Comparison of ENCODE assay signal across 11 cellular contexts in the genomic region with DNA sequence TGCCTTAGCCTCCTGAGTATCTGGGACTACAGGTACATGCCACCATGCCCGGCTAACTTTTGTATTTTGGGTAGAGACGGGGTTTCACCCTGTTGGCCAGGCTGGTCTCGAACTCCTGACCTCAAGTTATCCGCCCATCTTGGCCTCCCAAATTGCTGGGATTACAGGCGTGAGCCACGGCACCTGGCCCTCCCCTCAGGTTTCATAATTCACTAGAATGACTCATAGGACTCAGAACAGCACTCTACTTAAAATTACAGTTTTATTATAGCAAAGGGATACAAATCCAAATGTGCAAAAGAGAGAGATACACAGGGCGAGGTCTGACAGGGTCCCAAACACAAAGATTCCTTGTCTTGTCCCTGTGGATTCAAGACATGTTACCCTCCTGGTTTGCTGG. TPM values are rescaled to one million over a fixed set of nuclear protein-coding genes. Genes with fewer than 3 reads are reported as not detected.
A peak's percentile ranks its signal among the peaks of the same experiment; 100 is the strongest.
DNase-seq lines count a peak whose midpoint lies in the region; ATAC-seq and TF ChIP-seq lines count a peak whose summit lies in the region.
"Had no signal": no experiment of that assay in that cellular context is flagged by ENCODE, and none has a peak within 500 bp of the region (broad histone marks: within the 10 kb centered on the region; RNA-seq: fewer than 3 reads in every experiment).

No MANE protein-coding gene starts in this region.

- intact Hi-C loops in activated CD8-positive, alpha-beta T cell treated with anti-CD3 and anti-CD28 coated beads for 36 hours (cut with micrococcal nuclease) = no loop called here

- H3K9me3 Mint-ChIP-seq in activated CD8-positive, alpha-beta T cell treated with anti-CD3 and anti-CD28 coated beads for 36 hours = no peaks in the 10 kb centered on the region
- no peaks in the 10 kb centered on the region for H3K9me3 Mint-ChIP-seq in activated CD8-positive, alpha-beta T cell treated with anti-CD3 and anti-CD28 coated beads, Interleukin-2, amount 10 ng/mL, durations not matched to agents 7 days and 5 days (ENCODE audit: insufficient read depth)
- H3K9me3 Mint-ChIP-seq in activated naive CD4-positive, alpha-beta T cell treated with anti-CD3 and anti-CD28 coated beads, Interleukin-2, amount 50 U/mL, for 72 hours = no peaks in the 10 kb centered on the region

- ATAC-seq in activated CD8-positive, alpha-beta T cell treated with anti-CD3 and anti-CD28 coated beads for 36 hours = peak; percentile 52
- ATAC-seq in activated CD8-positive, alpha-beta T cell treated with anti-CD3 and anti-CD28 coated beads, Interleukin-2, amount 10 ng/mL, durations not matched to agents 7 days and 5 days = no peak
- peak; percentile 8 for ATAC-seq in HG02759 (IDR thresholded peaks at IDR 0.05; ENCODE audit: unreplicated experiment)
- ATAC-seq in activated naive CD4-positive, alpha-beta T cell treated with anti-CD3 and anti-CD28 coated beads, Interleukin-2, amount 50 U/mL, for 72 hours = peak in 1 of 2 donors; percentile 49
- no peak for ATAC-seq in esophagus mucosa
- ATAC-seq in HG03342 (IDR thresholded peaks at IDR 0.05; ENCODE audit: unreplicated experiment) = no peak
- ATAC-seq: right cardiac atrium had no signal

- peak overlapping the region; percentile 86 for H3K27ac Mint-ChIP-seq in activated CD8-positive, alpha-beta T cell treated with anti-CD3 and anti-CD28 coated beads for 36 hours
- H3K27ac Mint-ChIP-seq in activated CD8-positive, alpha-beta T cell treated with anti-CD3 and anti-CD28 coated beads, Interleukin-2, amount 10 ng/mL, durations not matched to agents 7 days and 5 days = no peak overlapping the region
- H3K27ac Mint-ChIP-seq in activated naive CD4-positive, alpha-beta T cell treated with anti-CD3 and anti-CD28 coated beads, Interleukin-2, amount 50 U/mL, for 72 hours = peak overlapping the region; percentile 85 to 94

- H3K4me1 Mint-ChIP-seq in activated CD8-positive, alpha-beta T cell treated with anti-CD3 and anti-CD28 coated beads for 36 hours (ENCODE audit: low read depth) = peaks cover 63% of the 10 kb centered on the region
- peaks cover 35% of the 10 kb centered on the region for H3K4me1 Mint-ChIP-seq in activated CD8-positive, alpha-beta T cell treated with anti-CD3 and anti-CD28 coated beads, Interleukin-2, amount 10 ng/mL, durations not matched to agents 7 days and 5 days (ENCODE audit: low read depth)

- POLR2A ChIA-PET in activated CD8-positive, alpha-beta T cell treated with anti-CD3 and anti-CD28 coated beads for 36 hours (lab: Charles Lee) = no interaction called here
- POLR2A ChIA-PET in activated CD8-positive, alpha-beta T cell treated with anti-CD3 and anti-CD28 coated beads, Interleukin-2, amount 10 ng/mL, durations not matched to agents 7 days and 5 days (lab: Charles Lee) = no interaction called here

- TF ChIP-seq CTCF in activated CD8-positive, alpha-beta T cell treated with anti-CD3 and anti-CD28 coated beads for 36 hours (IDR thresholded peaks at IDR 0.05) = no peak

- CTCF ChIA-PET in activated CD8-positive, alpha-beta T cell treated with anti-CD3 and anti-CD28 coated beads for 36 hours (lab: Charles Lee) = no interaction called here
- CTCF ChIA-PET in activated CD8-positive, alpha-beta T cell treated with anti-CD3 and anti-CD28 coated beads, Interleukin-2, amount 10 ng/mL, durations not matched to agents 7 days and 5 days (lab: Charles Lee) = no interaction called here

- peaks cover 29% of the 10 kb centered on the region for H3K36me3 Mint-ChIP-seq in activated CD8-positive, alpha-beta T cell treated with anti-CD3 and anti-CD28 coated beads for 36 hours (ENCODE audit: low read depth)
- peaks cover 19% of the 10 kb centered on the region for H3K36me3 Mint-ChIP-seq in activated CD8-positive, alpha-beta T cell treated with anti-CD3 and anti-CD28 coated beads, Interleukin-2, amount 10 ng/mL, durations not matched to agents 7 days and 5 days (ENCODE audit: low read depth)
- peaks cover 0 to 6% of the 10 kb centered on the region in 2 donors for H3K36me3 Mint-ChIP-seq in activated naive CD4-positive, alpha-beta T cell treated with anti-CD3 and anti-CD28 coated beads, Interleukin-2, amount 50 U/mL, for 72 hours

- DNase-seq in activated CD8-positive, alpha-beta T cell treated with anti-CD3 and anti-CD28 coated beads for 36 hours = peak; percentile 28
- no peak for DNase-seq in activated CD8-positive, alpha-beta T cell treated with anti-CD3 and anti-CD28 coated beads, Interleukin-2, amount 10 ng/mL, durations not matched to agents 7 days and 5 days
- DNase-seq in activated naive CD4-positive, alpha-beta T cell treated with anti-CD3 and anti-CD28 coated beads, Interleukin-2, amount 50 U/mL, for 72 hours (ENCODE audit: low spot score in 2 of 2) = peak; percentile 3 to 55
- DNase-seq in renal cortical epithelial cell (ENCODE audit: low read depth) = peak; percentile 8
- DNase-seq in retina = no peak
- DNase-seq: DMS53, Kasumi-1, right cardiac atrium had no signal

- no peaks in the 10 kb centered on the region for H3K27me3 Mint-ChIP-seq in activated CD8-positive, alpha-beta T cell treated with anti-CD3 and anti-CD28 coated beads for 36 hours
- no peaks in the 10 kb centered on the region for H3K27me3 Mint-ChIP-seq in activated CD8-positive, alpha-beta T cell treated with anti-CD3 and anti-CD28 coated beads, Interleukin-2, amount 10 ng/mL, durations not matched to agents 7 days and 5 days (ENCODE audit: low read depth)

- H3K4me3 Mint-ChIP-seq in activated CD8-positive, alpha-beta T cell treated with anti-CD3 and anti-CD28 coated beads for 36 hours = no peak overlapping the region
- no peak overlapping the region for H3K4me3 Mint-ChIP-seq in activated CD8-positive, alpha-beta T cell treated with anti-CD3 and anti-CD28 coated beads, Interleukin-2, amount 10 ng/mL, durations not matched to agents 7 days and 5 days

RNA-seq across cellular contexts. Expression of gene YIPF6, which starts 5.0 kb away (rescaled TPM):
- 10 to 100 TPM; 14.3 to 15.9 TPM for total RNA-seq in activated CD8-positive, alpha-beta T cell treated with anti-CD3 and anti-CD28 coated beads for 36 hours
- total RNA-seq in activated CD8-positive, alpha-beta T cell treated with anti-CD3 and anti-CD28 coated beads, Interleukin-2, amount 10 ng/mL, durations not matched to agents 7 days and 5 days = 10 to 100 TPM; 14.3 to 15.0 TPM
- 10 to 100 TPM; 16.3 to 30.6 TPM for total RNA-seq in activated naive CD4-positive, alpha-beta T cell treated with anti-CD3 and anti-CD28 coated beads, Interleukin-2, amount 50 U/mL, for 72 hours
- total RNA-seq in renal cortical epithelial cell (43.7 and 44.8 TPM in 2 replicates), esophagus mucosa (24.0 TPM)

Comparison
In these comparisons a context has a peak if more than half of its experiments do, and no peak if none do; other contexts are left out.
1. ATAC-seq: peak in activated CD8-positive, alpha-beta T cell treated with anti-CD3 and anti-CD28 coated beads for 36 hours (single experiment) and HG02759 (single experiment); none in activated CD8-positive, alpha-beta T cell treated with anti-CD3 and anti-CD28 coated beads, Interleukin-2, amount 10 ng/mL, durations not matched to agents 7 days and 5 days (single experiment), esophagus mucosa (single experiment) and HG03342 (single experiment).
2. DNase-seq: peak in activated CD8-positive, alpha-beta T cell treated with anti-CD3 and anti-CD28 coated beads for 36 hours (single experiment), activated naive CD4-positive, alpha-beta T cell treated with anti-CD3 and anti-CD28 coated beads, Interleukin-2, amount 50 U/mL, for 72 hours (2 of 2) and renal cortical epithelial cell (single experiment); none in activated CD8-positive, alpha-beta T cell treated with anti-CD3 and anti-CD28 coated beads, Interleukin-2, amount 10 ng/mL, durations not matched to agents 7 days and 5 days (single experiment) and retina (single experiment).